ENCODE assay signal across 8 cellular contexts in the genomic region with DNA sequence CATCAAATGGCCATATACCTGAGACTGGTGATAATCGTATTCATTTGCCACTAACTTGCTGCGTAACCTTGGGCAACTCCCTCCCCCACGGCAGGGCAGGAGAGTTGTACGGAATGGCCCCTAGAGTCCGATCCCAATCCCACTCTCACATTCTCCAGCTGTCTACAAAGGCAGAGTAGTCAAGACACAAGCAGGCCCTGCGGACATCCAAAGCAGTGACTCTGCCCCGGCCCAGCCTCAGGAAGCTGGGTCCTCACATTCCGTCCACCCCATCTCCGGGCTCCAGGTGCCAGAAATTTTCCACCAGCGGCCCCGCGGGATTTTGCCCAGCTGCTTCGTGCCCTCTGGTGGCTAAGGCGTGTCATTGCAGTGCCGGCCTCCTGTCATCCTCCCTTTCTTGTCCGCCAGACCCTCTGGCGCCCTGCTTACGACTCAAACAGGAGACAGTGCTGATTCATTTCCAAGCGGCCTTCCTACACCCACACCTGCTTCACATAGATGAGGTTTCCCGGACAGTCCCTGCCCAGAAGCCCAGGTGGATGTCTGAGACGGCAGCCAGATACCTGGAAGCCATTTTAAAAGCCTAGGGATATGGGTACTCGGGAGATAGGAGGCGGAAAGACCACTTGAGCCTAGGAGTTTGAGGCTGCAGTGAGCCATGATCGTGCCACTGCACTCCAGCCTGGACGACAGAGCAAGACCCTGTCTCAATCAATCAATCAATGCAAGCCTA. TPM values are rescaled to one million over a fixed set of nuclear protein-coding genes. Genes with fewer than 3 reads are reported as not detected.
DNase-seq lines count a peak whose midpoint lies in the region; ATAC-seq, FAIRE-seq and TF ChIP-seq lines count a peak whose summit lies in the region.

No MANE protein-coding gene starts in this region.

- no peaks in the 10 kb centered on the region for H3K36me3 ChIP-seq in cardiac muscle cell
- no peaks in the 10 kb centered on the region for H3K36me3 ChIP-seq in parathyroid adenoma (ENCODE audit: control insufficient read depth, insufficient read depth, low read length)
- H3K36me3 ChIP-seq in tibial nerve: no peaks in the 10 kb centered on the region

- H3K27ac ChIP-seq in cardiac muscle cell (peak overlapping the region; percentile 55), parathyroid adenoma (peak overlapping the region; percentile 30), tibial nerve (peak overlapping the region; percentile 59 to 99 (median 91))

- peak; percentile 99 for TF ChIP-seq CTCF in cardiac muscle cell (IDR thresholded peaks at IDR 0.05; ENCODE audit: low read depth, low read length)
- peak; percentile 93 for TF ChIP-seq CTCF in parathyroid adenoma (IDR thresholded peaks at IDR 0.05)
- TF ChIP-seq CTCF in tibial nerve (IDR thresholded peaks at IDR 0.05): peak; percentile 98 to 99 (median 99)

- FAIRE-seq in G401.6 (lab: Jason Lieb, UNC): peak; percentile 87

- H3K4me3 ChIP-seq in cardiac muscle cell (no peak overlapping the region), parathyroid adenoma (ENCODE audit: low read depth, low read length) (peak overlapping the region; percentile 35), tibial nerve (peak overlapping the region in 3 of 4 donors; percentile 10 to 23 (median 20))

- H3K27me3 ChIP-seq in cardiac muscle cell: no peaks in the 10 kb centered on the region
- no peaks in the 10 kb centered on the region for H3K27me3 ChIP-seq in parathyroid adenoma (ENCODE audit: control insufficient read depth, insufficient read depth, low read length)
- no peaks in the 10 kb centered on the region for H3K27me3 ChIP-seq in tibial nerve

- H3K9me3 ChIP-seq in cardiac muscle cell (ENCODE audit: low read depth) (no peaks in the 10 kb centered on the region), parathyroid adenoma (ENCODE audit: control insufficient read depth, low read length) (no peaks in the 10 kb centered on the region), tibial nerve (no peaks in the 10 kb centered on the region)

- peak overlapping the region; percentile 81 for H3K4me2 ChIP-seq in parathyroid adenoma (ENCODE audit: low read length)

- TF ChIP-seq POLR2A in tibial nerve (IDR thresholded peaks at IDR 0.05): peak in 1 of 2 donors; percentile 15

- 10 to 11% methylated on average over 14 to 25 of the region's 25 CpGs for WGBS in tibial nerve, 2 donors

- ATAC-seq in HG02610 (IDR thresholded peaks at IDR 0.05; ENCODE audit: unreplicated experiment): no peak

- TF ChIP-seq EP300 in tibial nerve (IDR thresholded peaks at IDR 0.05): peak; percentile 32 to 75

- no peak overlapping the region for H3K9ac ChIP-seq in parathyroid adenoma

- DNase-seq in NCI-H128 (lab: John Stamatoyannopoulos, UW; ENCODE audit: unreplicated experiment) (peak; percentile 85), SW 1271 (lab: John Stamatoyannopoulos, UW) (peak; percentile 42 to 76), cardiac muscle cell (ENCODE audit: low read depth in 1 of 2, low spot score in 1 of 2) (peak; percentile 90 to 92), tibial nerve (ENCODE audit: low spot score in 2 of 2) (peak; percentile 86 to 94)
- DNase-seq in activated naive CD8-positive, alpha-beta T cell treated with anti-CD3 and anti-CD28 coated beads, Interleukin-2, amount 50 U/mL, for 16 hours (ENCODE audit: low read depth, low spot score): peak; percentile 65

- H3K79me2 ChIP-seq in parathyroid adenoma: no peaks in the 10 kb centered on the region

- H3K4me1 ChIP-seq in cardiac muscle cell (ENCODE audit: low read depth): peaks cover 37% of the 10 kb centered on the region
- H3K4me1 ChIP-seq in parathyroid adenoma: no peaks in the 10 kb centered on the region
- H3K4me1 ChIP-seq in tibial nerve: peaks cover 0 to 66% (median 43%) of the 10 kb centered on the region in 4 donors

- H2AFZ ChIP-seq in parathyroid adenoma: peak overlapping the region; percentile 83

RNA-seq across cellular contexts. Expression of a gene that starts 2.9 kb away (rescaled TPM):
- 0.35 TPM in 1 of 2 replicates, not detected in the other for total RNA-seq in cardiac muscle cell
- polyA plus RNA-seq in cardiac muscle cell: 2.3 and 3.7 TPM in 2 replicates
- total RNA-seq in tibial nerve: 10 to 100 TPM in 1 of 4 donors, 1 to 10 TPM in 2, not detected in 1; 2.3 to 12.6 (median 4.2) TPM

RNA-seq across cellular contexts. Expression of a gene that starts 19.5 kb away (rescaled TPM):
- total RNA-seq in cardiac muscle cell (1.8 TPM in 1 of 2 replicates, not detected in the other), tibial nerve (1 to 10 TPM in 2 of 4 donors, not detected in 2; 1.1 to 2.7 TPM)
- 0.42 and 0.86 TPM in 2 replicates for polyA plus RNA-seq in cardiac muscle cell

RNA-seq across cellular contexts. Expression of a gene that starts 22.9 kb away (rescaled TPM):
- total RNA-seq in cardiac muscle cell (74.1 and 89.4 TPM in 2 replicates), tibial nerve (100 to 1,000 TPM; 398 to 439 (median 420) TPM)
- 129 and 133 TPM in 2 replicates for polyA plus RNA-seq in cardiac muscle cell

RNA-seq across cellular contexts. Expression of a gene that starts 27.8 kb away (rescaled TPM):
- not detected in 2 replicates for total RNA-seq in cardiac muscle cell
- polyA plus RNA-seq in cardiac muscle cell: 0.31 and 0.52 TPM in 2 replicates
- not detected for total RNA-seq in tibial nerve

RNA-seq across cellular contexts. Expression of a gene that starts 32.7 kb away (rescaled TPM):
- total RNA-seq in cardiac muscle cell (13.7 and 23.1 TPM in 2 replicates), tibial nerve (1,000 to 10,000 TPM in 2 of 4 donors, 100 to 1,000 TPM in 2; 651 to 1,173 (median 946) TPM)
- polyA plus RNA-seq in cardiac muscle cell: 40.7 and 54.7 TPM in 2 replicates

Comparison
In these comparisons a context has a peak if more than half of its experiments do, and no peak if none do; other contexts are left out.
1. H3K27ac ChIP-seq: peak in every context shown above with its lines; median percentile 91 in tibial nerve; 55 in cardiac muscle cell; 30 in parathyroid adenoma.